Comparison of ENCODE assay signal across 1 cellular context in the genomic region with DNA sequence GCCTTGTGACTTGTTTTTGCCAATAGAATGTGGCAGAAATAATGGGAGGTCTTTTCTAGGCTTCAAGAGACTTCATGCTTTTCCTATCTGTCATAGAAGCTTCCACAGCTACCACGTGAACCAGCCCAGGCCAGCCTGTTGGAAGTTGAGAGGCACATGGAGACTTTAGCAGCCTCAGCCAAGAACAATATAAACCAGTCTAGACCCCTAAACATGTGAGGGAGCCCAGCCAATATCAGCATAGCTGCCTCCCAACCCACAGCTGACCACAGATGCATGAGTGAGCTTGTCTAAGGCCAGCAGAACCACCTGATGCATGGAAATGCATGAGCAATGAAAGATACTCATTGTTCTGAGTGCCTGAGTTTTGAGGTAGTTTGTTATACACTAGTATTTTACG.
TF ChIP-seq lines count a peak whose summit lies in the region.

No MANE protein-coding gene starts in this region.

TF ChIP-seq in H1, 55 proteins besides CTCF, POLR2A, EP300 and RAD21:
- TF ChIP-seq YY1 (IDR thresholded peaks at IDR 0.05; ENCODE audit: low read depth, low read length) (no peak), SP2 (IDR thresholded peaks at IDR 0.05; ENCODE audit: low read length) (no peak), NRF1 (IDR thresholded peaks at IDR 0.05; ENCODE audit: low read depth, low read length) (no peak), RXRA (IDR thresholded peaks at IDR 0.05; ENCODE audit: insufficient read depth, low read depth, low read length) (no peak), SIX5 (IDR thresholded peaks at IDR 0.05; ENCODE audit: low read depth, low read length) (no peak), FOSL1 (IDR thresholded peaks at IDR 0.05; ENCODE audit: insufficient read depth, low read depth, low read length) (no peak), POLR2AphosphoS5 (IDR thresholded peaks at IDR 0.05; ENCODE audit: low read depth, low read length) (no peak), SIN3A (conservative IDR thresholded peaks at IDR 0.05 in 1 of 2, IDR thresholded peaks at IDR 0.05 in 1 of 2; ENCODE audit: low read depth in 1 of 2, low read length in 2 of 2) (no peak), NANOG (IDR thresholded peaks at IDR 0.05; ENCODE audit: insufficient read depth, low read depth, low read length, poor library complexity, severe bottlenecking) (no peak), SIRT6 (IDR thresholded peaks at IDR 0.05; ENCODE audit: low read length) (no peak), BCL11A (IDR thresholded peaks at IDR 0.05; ENCODE audit: low read depth in 2 of 2, low read length in 2 of 2) (no peak), CBX8 (IDR thresholded peaks at IDR 0.05; ENCODE audit: borderline replicate concordance, low read depth, low read length) (no peak), JUN (IDR thresholded peaks at IDR 0.05; ENCODE audit: low read depth, low read length) (no peak)
TF ChIP-seq in H1: peak in this region for 0.
